ENCODE assay signal across 19 cellular contexts in genomic region chrX:24253030-24253429, GRCh38.
"Had no signal": no experiment of that assay in that cellular context is flagged by ENCODE, and none has a peak within 500 bp of the region (broad histone marks: within the 10 kb centered on the region; RNA-seq: fewer than 3 reads in every experiment).

No MANE protein-coding gene starts in this region.

- DNase-seq: activated CD4-positive, alpha-beta T cell treated with anti-CD3 and anti-CD28 coated beads, Interleukin-2, amount 50 U/mL, for 48 hours; activated naive CD4-positive, alpha-beta T cell treated with anti-CD3 and anti-CD28 coated beads for 36 hours; activated naive CD8-positive, alpha-beta T cell treated with anti-CD3 and anti-CD28 coated beads, Interleukin-2, amount 10 ng/mL, durations not matched to agents 7 days and 5 days; activated T-cell treated with anti-CD3 and anti-CD28 coated beads, Interleukin-2, amount 50 U/mL, for 48 hours; amniotic stem cell; cerebellar nuclear complex; heart right ventricle; left lung; naive thymus-derived CD8-positive, alpha-beta T cell; stimulated activated CD4-positive, alpha-beta T cell treated with anti-CD3 and anti-CD28 coated beads, Interleukin-12 subunit alpha, Interleukin-12 subunit beta, amount 100 ng/mL, for 4 hours; stimulated activated CD4-positive, alpha-beta T cell treated with anti-CD3 and anti-CD28 coated beads, Interleukin-4, amount 100 ng/mL, for 4 hours; stimulated activated naive CD8-positive, alpha-beta T cell treated with anti-CD3 and anti-CD28 coated beads, Interleukin-15, Interleukin-2, amounts not matched to agents 100 U/mL and 50 U/mL, for 24 hours; T1000 had no signal

- H3K27ac Mint-ChIP-seq: activated naive CD4-positive, alpha-beta T cell treated with anti-CD3 and anti-CD28 coated beads for 36 hours; activated naive CD8-positive, alpha-beta T cell treated with anti-CD3 and anti-CD28 coated beads, Interleukin-2, amount 10 ng/mL, durations not matched to agents 7 days and 5 days; naive thymus-derived CD8-positive, alpha-beta T cell; T-helper 1 cell treated with Interleukin-12 subunit alpha and Interleukin-12 subunit beta and Interleukin-4 antibody, amounts not matched to agents 30 μg/mL and 1 μg/mL, for 36 hours; WTC11 had no signal

- H3K4me3 ChIP-seq: coronary artery, esophagus muscularis mucosa, heart right ventricle, left lung, prostate gland had no signal

- H3K36me3 Mint-ChIP-seq: activated naive CD8-positive, alpha-beta T cell treated with anti-CD3 and anti-CD28 coated beads, Interleukin-2, amount 10 ng/mL, durations not matched to agents 7 days and 5 days; naive thymus-derived CD8-positive, alpha-beta T cell; WTC11 had no signal

- H3K9me3 ChIP-seq: esophagus muscularis mucosa, left lung, prostate gland had no signal

- FAIRE-seq: keratinocyte had no signal

- H3K27me3 Mint-ChIP-seq: activated naive CD8-positive, alpha-beta T cell treated with anti-CD3 and anti-CD28 coated beads, Interleukin-2, amount 10 ng/mL, durations not matched to agents 7 days and 5 days had no signal

- ATAC-seq: heart right ventricle; left lung; naive thymus-derived CD8-positive, alpha-beta T cell; stimulated activated naive CD8-positive, alpha-beta T cell treated with anti-CD3 and anti-CD28 coated beads, Interleukin-15, Interleukin-2, amounts not matched to agents 100 U/mL and 50 U/mL, for 24 hours; WTC11 had no signal

- H3K27ac ChIP-seq: coronary artery, esophagus muscularis mucosa, heart right ventricle, left lung, prostate gland had no signal

- H3K27me3 ChIP-seq: esophagus muscularis mucosa had no signal

- H3K36me3 ChIP-seq: esophagus muscularis mucosa, heart right ventricle, left lung, prostate gland had no signal

- H3K4me1 ChIP-seq: esophagus muscularis mucosa, heart right ventricle, left lung, prostate gland had no signal

- H3K4me1 Mint-ChIP-seq: naive thymus-derived CD8-positive, alpha-beta T cell; WTC11 had no signal

- H3K4me3 Mint-ChIP-seq: activated naive CD4-positive, alpha-beta T cell treated with anti-CD3 and anti-CD28 coated beads for 36 hours; activated naive CD8-positive, alpha-beta T cell treated with anti-CD3 and anti-CD28 coated beads, Interleukin-2, amount 10 ng/mL, durations not matched to agents 7 days and 5 days; naive thymus-derived CD8-positive, alpha-beta T cell; T-helper 1 cell treated with Interleukin-12 subunit alpha and Interleukin-12 subunit beta and Interleukin-4 antibody, amounts not matched to agents 30 μg/mL and 1 μg/mL, for 36 hours; WTC11 had no signal

- H3K9me3 Mint-ChIP-seq: activated naive CD4-positive, alpha-beta T cell treated with anti-CD3 and anti-CD28 coated beads for 36 hours; activated naive CD8-positive, alpha-beta T cell treated with anti-CD3 and anti-CD28 coated beads, Interleukin-2, amount 10 ng/mL, durations not matched to agents 7 days and 5 days; naive thymus-derived CD8-positive, alpha-beta T cell; T-helper 1 cell treated with Interleukin-12 subunit alpha and Interleukin-12 subunit beta and Interleukin-4 antibody, amounts not matched to agents 30 μg/mL and 1 μg/mL, for 36 hours; WTC11 had no signal
